In the genomic region with DNA sequence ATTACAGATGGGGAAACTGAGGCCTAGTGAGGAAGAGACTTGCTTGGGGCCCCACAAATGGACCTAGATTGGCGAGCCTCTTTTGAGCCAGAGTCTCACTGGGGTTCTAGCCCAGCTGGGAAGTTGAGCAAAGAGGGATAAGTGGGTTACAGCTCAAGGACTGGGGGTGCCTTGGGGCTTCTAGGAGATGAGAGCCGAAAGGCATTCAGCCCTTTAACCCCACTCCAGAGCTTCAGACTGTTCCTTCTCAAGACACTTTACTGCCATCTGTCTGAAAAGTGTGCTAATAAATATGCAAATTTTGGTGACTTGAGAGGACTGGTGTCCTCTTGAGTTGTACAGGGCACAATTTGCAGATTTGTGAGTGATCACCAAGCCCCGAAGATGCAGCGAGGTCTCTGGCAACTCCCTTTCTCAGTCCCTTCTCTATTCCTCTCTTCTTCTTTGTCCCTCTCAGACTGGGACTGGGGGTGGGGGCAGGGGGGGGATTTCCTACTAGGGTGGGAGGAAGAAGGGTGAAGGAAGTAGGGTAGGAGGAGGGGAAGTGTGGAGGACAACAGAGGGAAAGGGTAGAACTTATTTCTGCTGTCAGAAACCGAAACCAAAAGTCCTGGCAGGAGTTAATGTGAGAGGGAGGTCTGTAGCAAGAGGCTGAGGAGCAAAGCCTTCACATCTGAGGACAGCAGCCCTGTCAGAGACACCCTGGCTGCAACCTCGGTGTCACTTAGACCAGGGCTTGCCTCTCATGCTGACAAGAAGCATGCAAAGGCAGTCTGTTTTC, we compare ENCODE assay signal across 9 cellular contexts. TPM values are rescaled to one million over a fixed set of nuclear protein-coding genes. Genes with fewer than 3 reads are reported as not detected.
DNase-seq lines count a peak whose midpoint lies in the region; ATAC-seq and TF ChIP-seq lines count a peak whose summit lies in the region.
"Had no signal": no experiment of that assay in that cellular context is flagged by ENCODE, and none has a peak within 500 bp of the region (broad histone marks: within the 10 kb centered on the region; RNA-seq: fewer than 3 reads in every experiment).

No MANE protein-coding gene starts in this region.

- POLR2A ChIA-PET in activated CD4-positive, alpha-beta T cell treated with anti-CD3 and anti-CD28 coated beads for 36 hours (lab: Charles Lee): interaction anchor here (1.0 to 4.2 kb wide), 6 partner anchors 12 to 452 kb away, joined by 3 to 45 read pairs (median 10); partner anchors contain the start of genes ANKDD1A and RNU5B-1

- no peaks in the 10 kb centered on the region for H3K27me3 Mint-ChIP-seq in activated CD4-positive, alpha-beta T cell treated with anti-CD3 and anti-CD28 coated beads for 36 hours
- H3K27me3 Mint-ChIP-seq in IgD-negative memory B cell: no peaks in the 10 kb centered on the region

- CTCF ChIA-PET in activated CD4-positive, alpha-beta T cell treated with anti-CD3 and anti-CD28 coated beads for 36 hours (lab: Charles Lee): interaction anchor here (1.2 to 3.5 kb wide), 6 partner anchors 13 to 403 kb away, joined by 3 to 32 read pairs (median 8); no protein-coding TSS in a partner anchor

- peak overlapping the region; percentile 16 for H3K4me3 ChIP-seq in foreskin fibroblast (ENCODE audit: low read depth in 1 of 2, low read length in 2 of 2)
- peak overlapping the region; percentile 22 for H3K4me3 ChIP-seq in psoas muscle

- H3K4me1 ChIP-seq in psoas muscle: peaks cover 27% of the 10 kb centered on the region

- no peaks in the 10 kb centered on the region for H3K9me3 ChIP-seq in psoas muscle

- TF ChIP-seq CTCF in foreskin fibroblast (IDR thresholded peaks at IDR 0.05; ENCODE audit: low read depth, low read length) (no peak), psoas muscle (IDR thresholded peaks at IDR 0.05) (no peak)

- WGBS in psoas muscle, 3 donors: 32 to 43% (median 34%) methylated on average over 6 of the region's 6 CpGs

- peak overlapping the region; percentile 94 for H3K4me3 Mint-ChIP-seq in activated CD4-positive, alpha-beta T cell treated with anti-CD3 and anti-CD28 coated beads for 36 hours
- H3K4me3 Mint-ChIP-seq in IgD-negative memory B cell: peak overlapping the region; percentile 86 to 97 (median 90)

- H3K27ac Mint-ChIP-seq in activated CD4-positive, alpha-beta T cell treated with anti-CD3 and anti-CD28 coated beads for 36 hours: peak overlapping the region; percentile 93
- H3K27ac Mint-ChIP-seq in IgD-negative memory B cell: peak overlapping the region; percentile 97 to 99 (median 97)

- no peaks in the 10 kb centered on the region for H3K27me3 ChIP-seq in psoas muscle (ENCODE audit: insufficient read depth in 3 of 3, low read length in 2 of 3)

- peaks cover 54% of the 10 kb centered on the region for H3K4me1 Mint-ChIP-seq in activated CD4-positive, alpha-beta T cell treated with anti-CD3 and anti-CD28 coated beads for 36 hours
- H3K4me1 Mint-ChIP-seq in IgD-negative memory B cell: peaks cover 46 to 53% (median 49%) of the 10 kb centered on the region in 3 donors

- no peaks in the 10 kb centered on the region for H3K9me3 Mint-ChIP-seq in activated CD4-positive, alpha-beta T cell treated with anti-CD3 and anti-CD28 coated beads for 36 hours (ENCODE audit: low read depth)
- no peaks in the 10 kb centered on the region for H3K9me3 Mint-ChIP-seq in IgD-negative memory B cell

- DNase-seq in activated CD4-positive, alpha-beta T cell treated with anti-CD3 and anti-CD28 coated beads for 36 hours: peak; percentile 52
- DNase-seq in activated CD4-positive, alpha-beta T cell treated with anti-CD3 and anti-CD28 coated beads, Interleukin-2, amount 50 U/mL, for 4 hours: no peak
- peak; percentile 12 for DNase-seq in activated CD4-positive, alpha-beta T cell treated with anti-CD3 and anti-CD28 coated beads, Interleukin-2, amount 50 U/mL, for 1 hour
- peak; percentile 41 to 69 for DNase-seq in foreskin fibroblast
- peak in 1 of 2 donors; percentile 32 for DNase-seq in psoas muscle
- DNase-seq in NCI-H2029 treated with DMSO at 0.1 percent for 48 hours (lab: John Stamatoyannopoulos, UW): no peak

- H3K36me3 Mint-ChIP-seq in activated CD4-positive, alpha-beta T cell treated with anti-CD3 and anti-CD28 coated beads for 36 hours (ENCODE audit: low read depth): peaks cover 2% of the 10 kb centered on the region
- no peaks in the 10 kb centered on the region for H3K36me3 Mint-ChIP-seq in IgD-negative memory B cell

- H3K27ac ChIP-seq in psoas muscle: peak overlapping the region; percentile 46
- H3K27ac ChIP-seq: C4-2B had no signal

- H3K36me3 ChIP-seq in psoas muscle (ENCODE audit: insufficient read depth in 1 of 2, low read depth in 1 of 2): no peaks in the 10 kb centered on the region

- no peak for ATAC-seq in activated CD4-positive, alpha-beta T cell treated with anti-CD3 and anti-CD28 coated beads for 36 hours
- ATAC-seq in psoas muscle: no peak
- no peak for ATAC-seq in GM19351 (IDR thresholded peaks at IDR 0.05; ENCODE audit: unreplicated experiment)

- intact Hi-C loops in activated CD4-positive, alpha-beta T cell treated with anti-CD3 and anti-CD28 coated beads for 36 hours (cut with DNase I, micrococcal nuclease): loop anchor here (2.0 to 10.0 kb wide), 4 partner anchors 53 to 899 kb away; partner anchors contain the start of genes DENND4A (in 1 of the 2) and SNX1 (in 1 of the 2)
- intact Hi-C loops in psoas muscle (cut with DNase I): loop anchor here (5.0 kb wide), 1 partner anchor 53 kb away; the partner anchor contains the start of gene PLEKHO2 (in 2 of the 2)

RNA-seq across cellular contexts. Expression of gene ANKDD1A, which starts 16.2 kb away (rescaled TPM):
- 1 to 10 TPM in 1 of 2 experiments, under 1 TPM in 1; 0.81 to 1.0 TPM for total RNA-seq in activated CD4-positive, alpha-beta T cell treated with anti-CD3 and anti-CD28 coated beads for 36 hours
- polyA plus RNA-seq in IgD-negative memory B cell (3.4 TPM), psoas muscle (under 1 TPM; 0.18 to 0.30 (median 0.20) TPM)
- total RNA-seq in psoas muscle: 1 to 10 TPM in 1 of 4 donors, under 1 TPM in 3; 0.46 to 1.2 (median 0.92) TPM

RNA-seq across cellular contexts. Expression of gene PLEKHO2, which starts 53.8 kb away (rescaled TPM):
- total RNA-seq in activated CD4-positive, alpha-beta T cell treated with anti-CD3 and anti-CD28 coated beads for 36 hours: 10 to 100 TPM; 11.4 to 13.3 TPM
- 45.1 TPM for polyA plus RNA-seq in IgD-negative memory B cell
- 1 to 10 TPM; 5.2 to 6.7 (median 6.2) TPM for total RNA-seq in psoas muscle
- polyA plus RNA-seq in psoas muscle: 1 to 10 TPM; 1.9 to 4.4 (median 2.9) TPM

Comparison
In these comparisons a context has a peak if more than half of its experiments do, and no peak if none do; other contexts are left out.
1. DNase-seq: peak in activated CD4-positive, alpha-beta T cell treated with anti-CD3 and anti-CD28 coated beads for 36 hours (single experiment), activated CD4-positive, alpha-beta T cell treated with anti-CD3 and anti-CD28 coated beads, Interleukin-2, amount 50 U/mL, for 1 hour (single experiment) and foreskin fibroblast (2 of 2); none in activated CD4-positive, alpha-beta T cell treated with anti-CD3 and anti-CD28 coated beads, Interleukin-2, amount 50 U/mL, for 4 hours (0 of 2) and NCI-H2029 treated with DMSO at 0.1 percent for 48 hours (single experiment).